23 cellular contexts compared by ENCODE assay signal in genomic region chr2:206647985-206648384, GRCh38. TPM values are rescaled to one million over a fixed set of nuclear protein-coding genes. Genes with fewer than 3 reads are reported as not detected.
DNase-seq lines count a peak whose midpoint lies in the region; ATAC-seq, FAIRE-seq and TF ChIP-seq lines count a peak whose summit lies in the region.
"Had no signal": no experiment of that assay in that cellular context is flagged by ENCODE, and none has a peak within 500 bp of the region (broad histone marks: within the 10 kb centered on the region; RNA-seq: fewer than 3 reads in every experiment).

No MANE protein-coding gene starts in this region.

- H3K14ac ChIP-seq in IMR-90 (replicated peaks; ENCODE audit: low read depth, low read length), result no peak overlapping the region

- H2BK5ac ChIP-seq in IMR-90 (ENCODE audit: low read depth, low read length, poor library complexity, severe bottlenecking), result no peak overlapping the region

- no peak overlapping the region for H3K27ac Mint-ChIP-seq in Caco-2 (ENCODE audit: unreplicated experiment)
- H3K27ac Mint-ChIP-seq: CD4-positive, alpha-beta memory T cell; GM23338 had no signal

- H4K20me1 ChIP-seq in IMR-90 (ENCODE audit: insufficient read depth, low read length), result no peaks in the 10 kb centered on the region
- H4K20me1 ChIP-seq in keratinocyte (ENCODE audit: control insufficient read depth, extremely low read depth, insufficient read depth, low read length), result no peaks in the 10 kb centered on the region

- no peak overlapping the region for H3K4ac ChIP-seq in IMR-90 (ENCODE audit: low read depth, low read length)

- no peak overlapping the region for H2AK9ac ChIP-seq in IMR-90 (replicated peaks; ENCODE audit: low read depth, low read length, poor library complexity)

- no peaks in the 10 kb centered on the region for H3K9me3 Mint-ChIP-seq in Caco-2 (ENCODE audit: unreplicated experiment)
- H3K9me3 Mint-ChIP-seq: CD4-positive, alpha-beta memory T cell; GM23338 had no signal

- H2BK15ac ChIP-seq in IMR-90 (ENCODE audit: low read depth, low read length), result no peak overlapping the region

- no peak overlapping the region for H2BK120ac ChIP-seq in IMR-90 (ENCODE audit: low read depth, low read length)

- no peaks in the 10 kb centered on the region for H3K79me1 ChIP-seq in IMR-90 (ENCODE audit: low read depth in 1 of 2, low read length in 2 of 2)

- dilution Hi-C loops in IMR-90 (cut with HindIII; ENCODE audit: low sequenced_read_pairs, unreplicated experiment) (no loop called here), keratinocyte (cut with MboI; ENCODE audit: extremely low pct_ligation_motif_present, low sequenced_read_pairs) (no loop called here)

- H3K36me3 ChIP-seq in IMR-90 (ENCODE audit: control insufficient read depth, insufficient read depth, low read length) (no peaks in the 10 kb centered on the region), keratinocyte (ENCODE audit: control insufficient read depth in 2 of 2, extremely low read depth in 1 of 2, insufficient read depth in 2 of 2, low read length in 2 of 2) (no peaks in the 10 kb centered on the region), transverse colon (no peaks in the 10 kb centered on the region), Caco-2 (ENCODE audit: control insufficient read depth, insufficient read depth, low read length) (no peaks in the 10 kb centered on the region)
- H3K36me3 ChIP-seq: Peyer's patch had no signal

- no peak overlapping the region for H3K23ac ChIP-seq in IMR-90 (ENCODE audit: low read depth, low read length)

- H3K4me3 Mint-ChIP-seq in Caco-2 (ENCODE audit: unreplicated experiment), result no peak overlapping the region
- H3K4me3 Mint-ChIP-seq: CD4-positive, alpha-beta memory T cell; GM23338 had no signal

- no peaks in the 10 kb centered on the region for H3K4me1 ChIP-seq in IMR-90 (ENCODE audit: control insufficient read depth, insufficient read depth, low read length)
- H3K4me1 ChIP-seq in keratinocyte (ENCODE audit: control insufficient read depth, extremely low read depth, insufficient read depth, low read length), result no peaks in the 10 kb centered on the region
- no peaks in the 10 kb centered on the region for H3K4me1 ChIP-seq in transverse colon
- no peaks in the 10 kb centered on the region for H3K4me1 ChIP-seq in Caco-2
- H3K4me1 ChIP-seq: Peyer's patch had no signal

- H3K9me3 ChIP-seq in IMR-90 (ENCODE audit: control insufficient read depth, insufficient read depth, low read length), result no peaks in the 10 kb centered on the region
- H3K9me3 ChIP-seq in keratinocyte (ENCODE audit: control insufficient read depth, low read depth, low read length), result no peaks in the 10 kb centered on the region
- H3K9me3 ChIP-seq in transverse colon, result no peaks in the 10 kb centered on the region
- H3K9me3 ChIP-seq in Caco-2, result no peaks in the 10 kb centered on the region
- H3K9me3 ChIP-seq: Peyer's patch had no signal

- TF ChIP-seq POLR2A in IMR-90 (IDR thresholded peaks at IDR 0.05; ENCODE audit: low read depth, low read length) (no peak), transverse colon (IDR thresholded peaks at IDR 0.05) (no peak)

- H3K4me2 ChIP-seq in IMR-90 (ENCODE audit: low read depth, low read length) (no peak overlapping the region), keratinocyte (ENCODE audit: control insufficient read depth, extremely low read depth, insufficient read depth, low read depth, low read length) (peak overlapping the region; percentile 10)
- H3K4me2 ChIP-seq: GM23338 had no signal

- no peaks in the 10 kb centered on the region for H3K27me3 ChIP-seq in IMR-90 (ENCODE audit: control insufficient read depth, insufficient read depth, low read length)
- H3K27me3 ChIP-seq in keratinocyte (ENCODE audit: control insufficient read depth, extremely low read depth, insufficient read depth, low read length), result no peaks in the 10 kb centered on the region
- peaks cover 3% of the 10 kb centered on the region for H3K27me3 ChIP-seq in transverse colon
- no peaks in the 10 kb centered on the region for H3K27me3 ChIP-seq in Caco-2 (replicated peaks; ENCODE audit: control insufficient read depth, insufficient read depth, low read length)
- H3K27me3 ChIP-seq: Peyer's patch had no signal

- DNase-seq in IMR-90 (peak; percentile 3), OCI-M1 (lab: John Stamatoyannopoulos, UW) (peak; percentile 86), choroid plexus epithelial cell (ENCODE audit: low read depth) (peak; percentile 5), keratinocyte (ENCODE audit: low read depth, low spot score) (no peak), transverse colon (no peak), Caco-2 (no peak)
- no peak for DNase-seq in stimulated activated CD4-positive, alpha-beta T cell treated with anti-CD3 and anti-CD28 coated beads, Interleukin-2, amount 100 ng/mL, for 48 hours
- DNase-seq: CD4-positive, alpha-beta memory T cell; DMS79 treated with DMSO at 0.1 percent for 48 hours; NCI-H187; NCI-H510A; NCI-H82; Peyer's patch; SHP77 had no signal

- H4K8ac ChIP-seq in IMR-90 (ENCODE audit: low read depth in 2 of 2, low read length in 2 of 2), result no peak overlapping the region

- CTCF ChIA-PET in IMR-90 (lab: Yijun Ruan, JAX), result no interaction called here
- CTCF ChIA-PET in Caco-2 (lab: Charles Lee), result no interaction called here

- H3K79me2 ChIP-seq in keratinocyte (ENCODE audit: control insufficient read depth, insufficient read depth, low read length), result no peaks in the 10 kb centered on the region

- in situ Hi-C loops in IMR-90 (cut with MboI; ENCODE audit: low sequenced_read_pairs), result no loop called here
- in situ Hi-C loops in transverse colon (cut with MboI; ENCODE audit: low pct_ligation_motif_present in 1 of 4, low pct_unique_long_range_greater_than_20kb in 1 of 4, low sequenced_read_pairs in 3 of 4), result no loop called here

- TF ChIP-seq EP300 in transverse colon (IDR thresholded peaks at IDR 0.05; ENCODE audit: low read depth), result no peak

- H3K9me1 ChIP-seq in IMR-90 (ENCODE audit: insufficient read depth, low read length) (no peaks in the 10 kb centered on the region), keratinocyte (ENCODE audit: control insufficient read depth, extremely low read depth, insufficient read depth, low read length) (no peaks in the 10 kb centered on the region)

- WGBS in IMR-90 (ENCODE audit: extremely low coverage in 2 of 2, insufficient read length in 1 of 2), 2 experiments, result no CpG with 5 or more reads among the region's 1 CpG
- 67 to 75% methylated on average over 1 of the region's 1 CpG for WGBS in transverse colon (ENCODE audit: low coverage in 1 of 2), 2 donors

- H3K4me1 Mint-ChIP-seq in Caco-2 (ENCODE audit: low read depth, unreplicated experiment), result no peaks in the 10 kb centered on the region
- H3K4me1 Mint-ChIP-seq: CD4-positive, alpha-beta memory T cell; GM23338 had no signal

- no peak overlapping the region for H3K4me3 ChIP-seq in IMR-90 (ENCODE audit: insufficient read depth, low read depth, low read length)
- no peak overlapping the region for H3K4me3 ChIP-seq in choroid plexus epithelial cell (ENCODE audit: low read depth, low read length)
- no peak overlapping the region for H3K4me3 ChIP-seq in keratinocyte (ENCODE audit: control insufficient read depth in 2 of 3, extremely low read depth in 1 of 3, insufficient read depth in 2 of 3, low read depth in 1 of 3, low read length in 3 of 3)
- no peak overlapping the region for H3K4me3 ChIP-seq in transverse colon
- no peak overlapping the region for H3K4me3 ChIP-seq in Caco-2 (ENCODE audit: low read depth, low read length)
- H3K4me3 ChIP-seq: GM12878, GM23338, Peyer's patch had no signal

- H4K91ac ChIP-seq in IMR-90 (ENCODE audit: insufficient read depth, low read depth, low read length), result no peak overlapping the region

- H3K9ac ChIP-seq in IMR-90 (ENCODE audit: low read depth, low read length) (no peak overlapping the region), keratinocyte (ENCODE audit: control insufficient read depth, extremely low read depth, insufficient read depth, low read length) (no peak overlapping the region)

- H3K18ac ChIP-seq in IMR-90 (ENCODE audit: low read depth, low read length), result no peak overlapping the region

- H2BK20ac ChIP-seq in IMR-90 (ENCODE audit: low read depth, low read length), result no peak overlapping the region

- no peak overlapping the region for H2AK5ac ChIP-seq in IMR-90 (ENCODE audit: low read depth, low read length)

- H2AFZ ChIP-seq in IMR-90 (replicated peaks; ENCODE audit: low read length, poor library complexity) (no peak overlapping the region), keratinocyte (ENCODE audit: control insufficient read depth, low read length) (no peak overlapping the region)
- H2AFZ ChIP-seq: GM23338 had no signal

- intact Hi-C loops in IMR-90 (cut with micrococcal nuclease), result no loop called here
- intact Hi-C loops in transverse colon (cut with DNase I; ENCODE audit: low total_unique reads), result no loop called here
- intact Hi-C loops in Caco-2 (cut with micrococcal nuclease; ENCODE audit: unreplicated experiment), result no loop called here

- TF ChIP-seq CTCF in IMR-90 (conservative IDR thresholded peaks at IDR 0.05; ENCODE audit: low read depth, low read length) (no peak), choroid plexus epithelial cell (conservative IDR thresholded peaks at IDR 0.05; ENCODE audit: low read depth, low read length) (no peak), keratinocyte (optimal IDR thresholded peaks at IDR 0.05 in 1 of 3, IDR thresholded peaks at IDR 0.05 in 1 of 3, conservative IDR thresholded peaks at IDR 0.05 in 1 of 3; ENCODE audit: extremely low read depth in 1 of 3, insufficient read depth in 2 of 3, low read length in 3 of 3) (no peak), transverse colon (IDR thresholded peaks at IDR 0.05) (no peak), Caco-2 (IDR thresholded peaks at IDR 0.05; ENCODE audit: insufficient read depth in 1 of 2, low read depth in 1 of 2, low read length in 1 of 2, severe bottlenecking in 1 of 2, unreplicated experiment in 1 of 2) (no peak)

- no peaks in the 10 kb centered on the region for H3K36me3 Mint-ChIP-seq in Caco-2 (ENCODE audit: insufficient read depth, unreplicated experiment)
- H3K36me3 Mint-ChIP-seq: CD4-positive, alpha-beta memory T cell had no signal

- BruUV-seq in IMR-90 (replicated peaks; lab: Mats Ljungman, UMichigan) (no TSS peak), Caco-2 (replicated peaks; lab: Mats Ljungman, UMichigan) (no TSS peak)

- no peak for ATAC-seq in IMR-90 (ENCODE audit: low read depth)
- ATAC-seq: GM12878, GM23338, SK-N-SH treated with all-trans-retinoic acid at 6 μM for 48 hours had no signal

- H4K5ac ChIP-seq in IMR-90 (ENCODE audit: low read depth, low read length), result no peak overlapping the region

- H3K27ac ChIP-seq in IMR-90 (ENCODE audit: insufficient read depth, low read length) (no peak overlapping the region), keratinocyte (ENCODE audit: control insufficient read depth, insufficient read depth, low read length) (no peak overlapping the region), transverse colon (no peak overlapping the region)
- H3K27ac ChIP-seq: Peyer's patch had no signal

- FAIRE-seq in keratinocyte (lab: Jason Lieb, UNC), result no peak
- FAIRE-seq: D721Med, G401.6, GM12878, GM18507 had no signal

- peaks cover 10% of the 10 kb centered on the region for H3K27me3 Mint-ChIP-seq in Caco-2 (ENCODE audit: insufficient read depth, unreplicated experiment)

- TF ChIP-seq RAD21 in IMR-90 (IDR thresholded peaks at IDR 0.05; ENCODE audit: low read length), result no peak

- no peak overlapping the region for H3K56ac ChIP-seq in IMR-90 (ENCODE audit: extremely low read depth, insufficient read depth, low read length)

- POLR2A ChIA-PET in IMR-90 (lab: Charles Lee; ENCODE audit: unreplicated experiment) (no interaction called here), Caco-2 (lab: Charles Lee) (no interaction called here)

RNA-seq across cellular contexts. Expression of gene FAM237A, which starts 5.7 kb away (rescaled TPM):
- total RNA-seq in IMR-90 (2012; rRNA removed) (not detected in 2 replicates), transverse colon (not detected), Caco-2 (2022) (not detected in 2 replicates)
- polyA plus RNA-seq in IMR-90 (2012; rRNA removed) (not detected in 2 replicates), keratinocyte (not detected in 3 replicates)
- not detected in 2 replicates for polyA plus RNA-seq in IMR-90 (2012; cell fraction: cytosol; rRNA removed)
- polyA plus RNA-seq in IMR-90 (2012; cell fraction: nucleus; rRNA removed; ENCODE audit: low replicate concordance), result not detected in 2 replicates
- polyA plus RNA-seq in keratinocyte (2011; ENCODE audit: low read depth), result not detected
- polyA plus RNA-seq in keratinocyte (2011; cell fraction: cytosol; rRNA removed), result not detected in 2 replicates
- not detected in 2 replicates for polyA plus RNA-seq in keratinocyte (2011; cell fraction: nucleus; rRNA removed)
- not detected in 2 replicates for polyA plus RNA-seq in keratinocyte (2012; ENCODE audit: low replicate concordance)
- not detected in 3 replicates for polyA minus RNA-seq in keratinocyte
- not detected for polyA minus RNA-seq in keratinocyte (2011; cell fraction: cytosol; rRNA and poly(A)+ RNA removed)
- polyA minus RNA-seq in keratinocyte (2011; cell fraction: nucleus; rRNA and poly(A)+ RNA removed), result not detected in 2 replicates
- total RNA-seq: CD4-positive, alpha-beta memory T cell; GM12878; GM23338; LHCN-M2; Peyer's patch; T-helper 1 cell treated with Interleukin-12 subunit alpha and Interleukin-12 subunit beta and Interleukin-4 antibody, amounts not matched to agents 30 ng/mL and 1 ng/mL, for 36 hours had no signal
- polyA plus RNA-seq: BJ; CD4-positive, alpha-beta memory T cell; GM12878; GM23338 had no signal

Comparison
In these comparisons a context has a peak if more than half of its experiments do, and no peak if none do; other contexts are left out.
1. DNase-seq: peak in IMR-90 (single experiment), OCI-M1 (single experiment) and choroid plexus epithelial cell (single experiment); none in keratinocyte (single experiment), stimulated activated CD4-positive, alpha-beta T cell treated with anti-CD3 and anti-CD28 coated beads, Interleukin-2, amount 100 ng/mL, for 48 hours (0 of 2), transverse colon (single experiment) and Caco-2 (0 of 2).